In the genomic region with DNA sequence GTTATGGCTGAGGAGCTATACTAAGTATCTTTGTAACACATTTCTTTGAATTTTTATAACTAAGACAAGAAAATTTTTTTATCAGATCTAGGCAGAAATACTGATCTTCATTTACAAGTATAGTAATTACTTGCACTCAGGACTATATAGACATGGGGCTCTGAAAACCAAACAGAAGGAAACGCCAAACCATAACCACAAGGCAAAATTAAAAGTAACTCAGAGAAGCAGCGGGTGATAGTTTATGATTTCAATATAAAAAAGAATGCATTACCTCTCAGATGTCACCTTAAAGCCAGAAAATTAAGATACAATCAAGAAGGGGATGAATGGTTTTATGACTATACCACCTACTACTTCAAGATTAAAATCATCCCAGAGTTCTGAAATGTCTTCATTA, we compare ENCODE assay signal across 16 cellular contexts. TPM values are rescaled to one million over a fixed set of nuclear protein-coding genes. Genes with fewer than 3 reads are reported as not detected.
DNase-seq lines count a peak whose midpoint lies in the region; ATAC-seq and TF ChIP-seq lines count a peak whose summit lies in the region.
"Had no signal": no experiment of that assay in that cellular context is flagged by ENCODE, and none has a peak within 500 bp of the region (broad histone marks: within the 10 kb centered on the region; RNA-seq: fewer than 3 reads in every experiment).

No MANE protein-coding gene starts in this region.

- peaks cover 13% of the 10 kb centered on the region for H3K4me1 Mint-ChIP-seq in activated CD4-positive, alpha-beta T cell treated with anti-CD3 and anti-CD28 coated beads, Interleukin-2, amount 10 ng/mL, durations not matched to agents 7 days and 5 days
- H3K4me1 Mint-ChIP-seq in activated CD4-positive, alpha-beta T cell treated with anti-CD3 and anti-CD28 coated beads for 36 hours: peaks cover 9% of the 10 kb centered on the region
- H3K4me1 Mint-ChIP-seq in T-helper 2 cell treated with Interferon-gamma antibody and Interleukin-4, amounts not matched to agents 5 μg/mL and 100 μg/mL, for 36 hours (ENCODE audit: low read depth): peaks cover 12% of the 10 kb centered on the region

- no peak for DNase-seq in activated CD4-positive, alpha-beta T cell treated with anti-CD3 and anti-CD28 coated beads, Interleukin-2, amount 10 ng/mL, durations not matched to agents 7 days and 5 days
- DNase-seq in activated CD4-positive, alpha-beta T cell treated with anti-CD3 and anti-CD28 coated beads for 36 hours: no peak
- DNase-seq in HEK293T (ENCODE audit: extremely low spot score) (no peak), NCI-H1092 (lab: John Stamatoyannopoulos, UW) (no peak), NCI-H226 (no peak), AG20443 (ENCODE audit: low spot score) (no peak)
- no peak for DNase-seq in T-helper 2 cell treated with Interferon-gamma antibody and Interleukin-4, amounts not matched to agents 5 μg/mL and 100 μg/mL, for 36 hours (ENCODE audit: low spot score)
- DNase-seq: AML-193, Calu3, DMS 273 treated with DMSO at 0.1 percent for 48 hours, GM23248, H7, IMR-90 had no signal

- peaks cover 27% of the 10 kb centered on the region for H3K27me3 Mint-ChIP-seq in activated CD4-positive, alpha-beta T cell treated with anti-CD3 and anti-CD28 coated beads, Interleukin-2, amount 10 ng/mL, durations not matched to agents 7 days and 5 days
- H3K27me3 Mint-ChIP-seq in activated CD4-positive, alpha-beta T cell treated with anti-CD3 and anti-CD28 coated beads for 36 hours: peaks cover 18% of the 10 kb centered on the region
- peaks cover 55% of the 10 kb centered on the region for H3K27me3 Mint-ChIP-seq in T-helper 2 cell treated with Interferon-gamma antibody and Interleukin-4, amounts not matched to agents 5 μg/mL and 100 μg/mL, for 36 hours (ENCODE audit: low read depth)

- intact Hi-C loops in activated CD4-positive, alpha-beta T cell treated with anti-CD3 and anti-CD28 coated beads for 36 hours (cut with DNase I, micrococcal nuclease): no loop called here

- POLR2A ChIA-PET in activated CD4-positive, alpha-beta T cell treated with anti-CD3 and anti-CD28 coated beads, Interleukin-2, amount 10 ng/mL, durations not matched to agents 7 days and 5 days (lab: Charles Lee): no interaction called here
- POLR2A ChIA-PET in activated CD4-positive, alpha-beta T cell treated with anti-CD3 and anti-CD28 coated beads for 36 hours (lab: Charles Lee): no interaction called here
- POLR2A ChIA-PET in HEK293T (lab: Yijun Ruan, JAX): no interaction called here

- no peak for ATAC-seq in activated CD4-positive, alpha-beta T cell treated with anti-CD3 and anti-CD28 coated beads for 36 hours
- ATAC-seq: GM12878 had no signal

- H3K36me3 Mint-ChIP-seq in activated CD4-positive, alpha-beta T cell treated with anti-CD3 and anti-CD28 coated beads, Interleukin-2, amount 10 ng/mL, durations not matched to agents 7 days and 5 days (ENCODE audit: low read depth): no peaks in the 10 kb centered on the region
- no peaks in the 10 kb centered on the region for H3K36me3 Mint-ChIP-seq in activated CD4-positive, alpha-beta T cell treated with anti-CD3 and anti-CD28 coated beads for 36 hours (ENCODE audit: low read depth)
- H3K36me3 Mint-ChIP-seq in T-helper 2 cell treated with Interferon-gamma antibody and Interleukin-4, amounts not matched to agents 5 μg/mL and 100 μg/mL, for 36 hours (ENCODE audit: low read depth): no peaks in the 10 kb centered on the region

- CTCF ChIA-PET in activated CD4-positive, alpha-beta T cell treated with anti-CD3 and anti-CD28 coated beads, Interleukin-2, amount 10 ng/mL, durations not matched to agents 7 days and 5 days (lab: Charles Lee): no interaction called here
- CTCF ChIA-PET in activated CD4-positive, alpha-beta T cell treated with anti-CD3 and anti-CD28 coated beads for 36 hours (lab: Charles Lee): interaction anchor here (0.7 kb wide), 1 partner anchor 222 kb away, joined by 3 read pairs; no protein-coding TSS in a partner anchor
- CTCF ChIA-PET in HEK293T (lab: Yijun Ruan, JAX): no interaction called here

- H3K9me3 Mint-ChIP-seq in activated CD4-positive, alpha-beta T cell treated with anti-CD3 and anti-CD28 coated beads, Interleukin-2, amount 10 ng/mL, durations not matched to agents 7 days and 5 days: no peaks in the 10 kb centered on the region
- no peaks in the 10 kb centered on the region for H3K9me3 Mint-ChIP-seq in activated CD4-positive, alpha-beta T cell treated with anti-CD3 and anti-CD28 coated beads for 36 hours (ENCODE audit: low read depth)
- H3K9me3 Mint-ChIP-seq in T-helper 2 cell treated with Interferon-gamma antibody and Interleukin-4, amounts not matched to agents 5 μg/mL and 100 μg/mL, for 36 hours: no peaks in the 10 kb centered on the region

- no peak overlapping the region for H3K4me3 Mint-ChIP-seq in activated CD4-positive, alpha-beta T cell treated with anti-CD3 and anti-CD28 coated beads, Interleukin-2, amount 10 ng/mL, durations not matched to agents 7 days and 5 days
- no peak overlapping the region for H3K4me3 Mint-ChIP-seq in activated CD4-positive, alpha-beta T cell treated with anti-CD3 and anti-CD28 coated beads for 36 hours
- H3K4me3 Mint-ChIP-seq in T-helper 2 cell treated with Interferon-gamma antibody and Interleukin-4, amounts not matched to agents 5 μg/mL and 100 μg/mL, for 36 hours: peak overlapping the region; percentile 11

- peak overlapping the region; percentile 20 for H3K27ac Mint-ChIP-seq in activated CD4-positive, alpha-beta T cell treated with anti-CD3 and anti-CD28 coated beads, Interleukin-2, amount 10 ng/mL, durations not matched to agents 7 days and 5 days
- H3K27ac Mint-ChIP-seq in activated CD4-positive, alpha-beta T cell treated with anti-CD3 and anti-CD28 coated beads for 36 hours: no peak overlapping the region
- peak overlapping the region; percentile 45 for H3K27ac Mint-ChIP-seq in T-helper 2 cell treated with Interferon-gamma antibody and Interleukin-4, amounts not matched to agents 5 μg/mL and 100 μg/mL, for 36 hours

TF ChIP-seq in HEK293T, 16 proteins besides CTCF, POLR2A, EP300 and RAD21:
- TF ChIP-seq PKNOX1 (IDR thresholded peaks at IDR 0.05) (peak; percentile 28; the same call in 1 of the 2 replicates), LEF1 (IDR thresholded peaks at IDR 0.05; ENCODE audit: borderline replicate concordance) (no peak), L3MBTL2 (conservative IDR thresholded peaks at IDR 0.05) (no peak), ARNT (IDR thresholded peaks at IDR 0.05) (no peak)

RNA-seq across cellular contexts. Expression of gene SHISA2, which starts 6.7 kb away (rescaled TPM):
- under 1 TPM; 0.32 to 0.35 TPM for total RNA-seq in activated CD4-positive, alpha-beta T cell treated with anti-CD3 and anti-CD28 coated beads, Interleukin-2, amount 10 ng/mL, durations not matched to agents 7 days and 5 days
- total RNA-seq in activated CD4-positive, alpha-beta T cell treated with anti-CD3 and anti-CD28 coated beads for 36 hours: under 1 TPM in 1 of 2 experiments, not detected in 1; 0.07 TPM
- total RNA-seq: G401, HT-29, IMR-90 had no signal
